8 cellular contexts compared by ENCODE assay signal in the genomic region with DNA sequence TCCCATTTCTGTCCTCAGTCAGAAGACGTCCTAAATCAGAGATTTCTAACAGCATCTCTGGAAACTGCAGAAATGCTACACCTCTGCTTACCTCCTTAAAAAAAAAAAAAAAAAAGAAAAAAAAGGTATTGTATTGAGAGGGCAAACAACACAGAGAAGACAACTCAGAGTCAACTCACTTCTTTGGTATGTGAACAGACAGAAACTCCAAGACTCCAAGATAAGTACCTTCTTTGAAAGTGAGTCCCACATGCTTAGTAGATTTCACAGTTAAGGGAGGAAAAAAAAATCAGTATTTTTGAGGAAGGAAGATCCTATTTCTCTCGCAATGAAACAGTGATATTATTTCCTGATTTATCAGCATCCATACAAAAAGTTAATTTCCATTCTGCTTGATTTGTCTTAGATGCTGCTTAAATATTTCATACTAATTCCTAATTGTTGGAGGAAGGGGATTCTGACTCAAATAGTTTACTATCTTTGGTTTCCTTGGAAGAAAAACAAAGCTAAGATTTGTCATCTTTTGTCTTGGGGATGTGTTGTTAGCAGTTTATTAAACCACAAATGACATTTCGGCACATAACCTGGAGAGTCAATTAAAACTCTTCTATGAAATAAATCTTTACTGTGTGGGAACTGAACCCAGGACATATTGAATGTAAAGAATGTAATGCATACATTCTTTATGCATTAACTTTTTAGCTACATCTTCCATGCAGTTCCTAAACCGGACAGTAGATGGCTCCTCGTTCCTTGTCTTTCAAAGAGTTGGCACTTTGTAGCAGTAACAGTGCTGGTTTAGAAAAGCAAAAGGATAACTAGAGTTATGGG. TPM values are rescaled to one million over a fixed set of nuclear protein-coding genes. Genes with fewer than 3 reads are reported as not detected.
DNase-seq lines count a peak whose midpoint lies in the region; ATAC-seq and TF ChIP-seq lines count a peak whose summit lies in the region.

No MANE protein-coding gene starts in this region.

- WGBS in thyroid gland, 2 donors: 34 to 39% methylated on average over 5 of the region's 5 CpGs

- H3K9me3 Mint-ChIP-seq in CD14-positive monocyte: peaks cover 0 to 7% (median 4%) of the 10 kb centered on the region in 7 donors

- H3K79me2 ChIP-seq in HCT116 (ENCODE audit: insufficient read depth, low read length) (no peaks in the 10 kb centered on the region), neural cell (replicated peaks; ENCODE audit: insufficient read depth, low read length) (peaks cover 36% of the 10 kb centered on the region)

- H3K4me3 ChIP-seq in HCT116 (replicated peaks in 1 of 2; ENCODE audit: low read depth in 1 of 2, low read length in 2 of 2): no peak overlapping the region
- H3K4me3 ChIP-seq in epithelial cell of proximal tubule (ENCODE audit: low read depth, low read length): no peak overlapping the region
- H3K4me3 ChIP-seq in neural cell (ENCODE audit: low read length): no peak overlapping the region
- no peak overlapping the region for H3K4me3 ChIP-seq in thyroid gland (replicated peaks in 1 of 3)

- no TSS peak for BruUV-seq in HCT116 (replicated peaks; lab: Mats Ljungman, UMichigan)

- H3K27ac ChIP-seq in HCT116 (ENCODE audit: low read depth, low read length) (no peak overlapping the region), neural cell (ENCODE audit: low read length) (no peak overlapping the region), thyroid gland (no peak overlapping the region)

- H3K9me3 ChIP-seq in HCT116 (ENCODE audit: control insufficient read depth in 1 of 2, insufficient read depth in 1 of 2, low read depth in 1 of 2, low read length in 2 of 2) (no peaks in the 10 kb centered on the region), neural cell (ENCODE audit: low read length) (no peaks in the 10 kb centered on the region), thyroid gland (no peaks in the 10 kb centered on the region)

- H2AFZ ChIP-seq in HCT116 (ENCODE audit: low read depth, low read length, poor library complexity, severe bottlenecking) (no peak overlapping the region), neural cell (ENCODE audit: low read depth, low read length) (no peak overlapping the region)

- no peak for TF ChIP-seq EP300 in neural cell (conservative IDR thresholded peaks at IDR 0.05; ENCODE audit: poor library complexity, severe bottlenecking)

- peak overlapping the region in 3 of 7 donors; percentile 22 to 54 (median 28) for H3K27ac Mint-ChIP-seq in CD14-positive monocyte

- TF ChIP-seq CTCF in CD14-positive monocyte (IDR thresholded peaks at IDR 0.05): peak; percentile 95
- TF ChIP-seq CTCF in HCT116 (IDR thresholded peaks at IDR 0.05 in 2 of 3, conservative IDR thresholded peaks at IDR 0.05 in 1 of 3; ENCODE audit: borderline replicate concordance in 1 of 3, insufficient read depth in 1 of 3, low read depth in 2 of 3, low read length in 2 of 3): peak; percentile 74 to 95 (median 84)
- peak; percentile 99 for TF ChIP-seq CTCF in epithelial cell of proximal tubule (conservative IDR thresholded peaks at IDR 0.05; ENCODE audit: low read depth, low read length)
- TF ChIP-seq CTCF in neural cell (IDR thresholded peaks at IDR 0.05; ENCODE audit: poor library complexity, severe bottlenecking): peak; percentile 95
- TF ChIP-seq CTCF in thyroid gland (IDR thresholded peaks at IDR 0.05): peak; percentile 63 to 97 (median 94)

- CTCF ChIA-PET in HCT116 (lab: Charles Lee): interaction anchor here (0.6 to 2.9 kb wide), 19 partner anchors 8 to 893 kb away, joined by 3 to 31 read pairs (median 3); no protein-coding TSS in a partner anchor

- TF ChIP-seq POLR2A in HCT116 (IDR thresholded peaks at IDR 0.05; ENCODE audit: borderline replicate concordance, extremely low read depth, insufficient read depth, insufficient read length) (no peak), thyroid gland (IDR thresholded peaks at IDR 0.05) (no peak)

- H3K36me3 Mint-ChIP-seq in CD14-positive monocyte: peaks cover 23 to 30% of the 10 kb centered on the region in 2 donors

- H4K20me1 ChIP-seq in HCT116 (ENCODE audit: insufficient read depth) (no peaks in the 10 kb centered on the region; the same call in 1 of the 2 replicates), neural cell (ENCODE audit: insufficient read depth) (no peaks in the 10 kb centered on the region)

- RAD21 ChIA-PET in HCT116 (lab: Charles Lee; ENCODE audit: low non-redundant PET in 1 of 2, low total read pairs in 2 of 2, uncharacterized antibody in 2 of 2, unreplicated experiment in 2 of 2): interaction anchor here (0.6 to 1.5 kb wide), 4 partner anchors 221 to 801 kb away, joined by 3 to 6 read pairs (median 4); no protein-coding TSS in a partner anchor

- H3K9ac ChIP-seq in HCT116 (ENCODE audit: low read length): no peak overlapping the region
- no peak overlapping the region for H3K9ac ChIP-seq in neural cell (ENCODE audit: low read length)

- H3K4me1 ChIP-seq in HCT116 (ENCODE audit: control insufficient read depth in 1 of 2, insufficient read depth in 2 of 2, low read length in 2 of 2): peaks cover 0 to 13% of the 10 kb centered on the region in 2 experiments; a peak in 2 of 4 replicates
- peaks cover 0 to under 1% of the 10 kb centered on the region in 2 donors for H3K4me1 ChIP-seq in thyroid gland

- POLR2A ChIA-PET in HCT116 (lab: Charles Lee): interaction anchor here (0.7 kb wide), 1 partner anchor 378 kb away, joined by 4 read pairs; no protein-coding TSS in a partner anchor

- intact Hi-C loops in CD14-positive monocyte (cut with micrococcal nuclease) (loop anchor here in 1 of 2 donors (5.0 kb wide), 1 partner anchor 375 kb away; no protein-coding TSS in a partner anchor), HCT116 (cut with micrococcal nuclease) (loop anchor here (1.0 to 10.0 kb wide), 5 partner anchors 377 to 888 kb away; no protein-coding TSS in a partner anchor), thyroid gland (cut with DNase I) (no loop called here)

- no peak for ATAC-seq in HCT116
- no peak for ATAC-seq in GM19035 (IDR thresholded peaks at IDR 0.05; ENCODE audit: unreplicated experiment)

- no peak overlapping the region for H3K4me3 Mint-ChIP-seq in CD14-positive monocyte

- TF ChIP-seq RAD21 in HCT116 (IDR thresholded peaks at IDR 0.05; ENCODE audit: low read depth) (peak; percentile 84), neural cell (conservative IDR thresholded peaks at IDR 0.05) (peak; percentile 98)

- DNase-seq in CD14-positive monocyte (ENCODE audit: low spot score): peak; percentile 50
- peak; percentile 45 for DNase-seq in HCT116 (ENCODE audit: low read depth, low spot score)
- peak; percentile 86 for DNase-seq in NCI-H82 (lab: John Stamatoyannopoulos, UW)
- DNase-seq in activated CD8-positive, alpha-beta memory T cell treated with anti-CD3 and anti-CD28 coated beads for 4 hours (ENCODE audit: low read depth in 2 of 2): peak; percentile 42 to 49
- peak; percentile 29 for DNase-seq in epithelial cell of proximal tubule (ENCODE audit: low read depth)
- DNase-seq in thyroid gland: peak; percentile 51 to 55

- H3K27me3 ChIP-seq in HCT116 (ENCODE audit: insufficient read depth, low read length) (peaks cover 45% of the 10 kb centered on the region), neural cell (ENCODE audit: insufficient read depth, low read depth, low read length) (no peaks in the 10 kb centered on the region), thyroid gland (no peaks in the 10 kb centered on the region)

- peaks cover 9 to 20% (median 20%) of the 10 kb centered on the region in 3 donors for H3K27me3 Mint-ChIP-seq in CD14-positive monocyte (ENCODE audit: low read depth in 3 of 3)

- H3K4me2 ChIP-seq in HCT116 (ENCODE audit: low read length) (no peak overlapping the region), neural cell (ENCODE audit: low read length) (no peak overlapping the region)

- H3K36me3 ChIP-seq in HCT116 (ENCODE audit: control insufficient read depth in 1 of 2, insufficient read depth in 2 of 2, low read length in 2 of 2): no peaks in the 10 kb centered on the region
- H3K36me3 ChIP-seq in neural cell (ENCODE audit: insufficient read depth, low read length): no peaks in the 10 kb centered on the region
- H3K36me3 ChIP-seq in thyroid gland: no peaks in the 10 kb centered on the region

- H3K4me1 Mint-ChIP-seq in CD14-positive monocyte: peaks cover 25% of the 10 kb centered on the region

- peaks cover 2% of the 10 kb centered on the region for H3F3A ChIP-seq in neural cell (ENCODE audit: insufficient read depth, low read length, poor library complexity, severe bottlenecking)

- H3K9me2 ChIP-seq in HCT116 (ENCODE audit: insufficient read depth): no peaks in the 10 kb centered on the region
- no peaks in the 10 kb centered on the region for H3K9me2 ChIP-seq in neural cell (ENCODE audit: insufficient read depth, low read length)

TF ChIP-seq in HCT116, 20 proteins besides CTCF, POLR2A, EP300 and RAD21 (continues in another document):
- TF ChIP-seq SRF (IDR thresholded peaks at IDR 0.05; ENCODE audit: low read depth) (no peak), SIN3A (IDR thresholded peaks at IDR 0.05; ENCODE audit: low read depth) (no peak), EGR1 (IDR thresholded peaks at IDR 0.05; ENCODE audit: low read depth) (no peak), ELF1 (IDR thresholded peaks at IDR 0.05; ENCODE audit: borderline replicate concordance, low read depth) (no peak)

RNA-seq across cellular contexts. Expression of a gene that starts 4.7 kb away (rescaled TPM):
- 10 to 100 TPM; 36.6 to 76.9 TPM for polyA plus RNA-seq in CD14-positive monocyte
- 0.25 TPM for total RNA-seq in HCT116 (2021; ENCODE audit: unreplicated experiment)
- 0.23 TPM in 1 of 2 replicates, not detected in the other for polyA plus RNA-seq in HCT116 (2012)
- total RNA-seq in epithelial cell of proximal tubule: 0.87 and 1.0 TPM in 2 replicates
- 16.7 and 21.5 TPM in 2 replicates for polyA plus RNA-seq in neural cell
- polyA minus RNA-seq in neural cell: 60.5 and 61.6 TPM in 2 replicates
- 10 to 100 TPM in 2 of 4 donors, 1 to 10 TPM in 2; 4.3 to 15.5 (median 10.2) TPM for total RNA-seq in thyroid gland

Comparison
In these comparisons a context has a peak if more than half of its experiments do, and no peak if none do; other contexts are left out.
1. DNase-seq: peak in every context shown above with its lines; median percentile 86 in NCI-H82; 53 in thyroid gland; 50 in CD14-positive monocyte; 46 in activated CD8-positive, alpha-beta memory T cell treated with anti-CD3 and anti-CD28 coated beads for 4 hours; 45 in HCT116; 29 in epithelial cell of proximal tubule.